Comparison of ENCODE assay signal across 12 cellular contexts in genomic region chr4:186701273-186701672, GRCh38. TPM values are rescaled to one million over a fixed set of nuclear protein-coding genes. Genes with fewer than 3 reads are reported as not detected.
A peak's percentile ranks its signal among the peaks of the same experiment; 100 is the strongest.
DNase-seq lines count a peak whose midpoint lies in the region; ATAC-seq and TF ChIP-seq lines count a peak whose summit lies in the region.
"Had no signal": no experiment of that assay in that cellular context is flagged by ENCODE, and none has a peak within 500 bp of the region (broad histone marks: within the 10 kb centered on the region; RNA-seq: fewer than 3 reads in every experiment).

No MANE protein-coding gene starts in this region.

- ATAC-seq in stimulated activated effector memory CD8-positive, alpha-beta T cell treated with anti-CD3 and anti-CD28 coated beads, Interleukin-12 subunit alpha, Interleukin-12 subunit beta, amount 100 ng/mL, for 72 hours: no peak

- H4K8ac ChIP-seq in mesendoderm (ENCODE audit: low read depth, low read length): no peak overlapping the region

- TF ChIP-seq POLR2A in tibial nerve (IDR thresholded peaks at IDR 0.05): no peak

- DNase-seq in DMS 273 (lab: John Stamatoyannopoulos, UW; ENCODE audit: unreplicated experiment) (peak; percentile 13), DMS 273 treated with DMSO at 0.1 percent for 48 hours (lab: John Stamatoyannopoulos, UW) (no peak), epidermal melanocyte (ENCODE audit: insufficient read length, low spot score) (peak; percentile 89), mesendoderm (peak; percentile 85), tibial nerve (ENCODE audit: low spot score in 2 of 2) (peak; percentile 32 to 39), DMS79 treated with DMSO at 0.1 percent for 48 hours (lab: John Stamatoyannopoulos, UW) (no peak)
- no peak for DNase-seq in CD8-positive, alpha-beta memory T cell
- no peak for DNase-seq in stimulated activated effector memory CD8-positive, alpha-beta T cell treated with anti-CD3 and anti-CD28 coated beads, Interleukin-12 subunit alpha, Interleukin-12 subunit beta, amount 100 ng/mL, for 72 hours (ENCODE audit: low spot score in 2 of 2)
- DNase-seq: T-helper 2 cell had no signal

- H2AK5ac ChIP-seq in mesendoderm (ENCODE audit: low read length): no peak overlapping the region

- H3K79me1 ChIP-seq in mesendoderm (ENCODE audit: low read length): peaks cover 17% of the 10 kb centered on the region

- no peak overlapping the region for H3K27ac Mint-ChIP-seq in CD8-positive, alpha-beta memory T cell
- no peak overlapping the region for H3K27ac Mint-ChIP-seq in stimulated activated effector memory CD8-positive, alpha-beta T cell treated with anti-CD3 and anti-CD28 coated beads, Interleukin-12 subunit alpha, Interleukin-12 subunit beta, amount 100 ng/mL, for 72 hours

- H3K4me1 ChIP-seq in mesendoderm (ENCODE audit: control insufficient read depth, low read depth, low read length) (peaks cover 6% of the 10 kb centered on the region), tibial nerve (peaks cover 0 to 61% (median 19%) of the 10 kb centered on the region in 4 donors)
- H3K4me1 ChIP-seq in CD8-positive, alpha-beta memory T cell (ENCODE audit: insufficient read depth, low read length): no peaks in the 10 kb centered on the region
- H3K4me1 ChIP-seq: psoas muscle had no signal

- H2BK15ac ChIP-seq in mesendoderm (replicated peaks; ENCODE audit: low read depth): no peak overlapping the region

- H3K9me3 ChIP-seq in tibial nerve: peaks cover 0 to 6% (median 0%) of the 10 kb centered on the region in 4 donors
- H3K9me3 ChIP-seq in CD8-positive, alpha-beta memory T cell (ENCODE audit: low read length): no peaks in the 10 kb centered on the region
- H3K9me3 ChIP-seq: psoas muscle had no signal

- H3K56ac ChIP-seq in mesendoderm (ENCODE audit: low read length): peak overlapping the region; percentile 31

- H3K23ac ChIP-seq in mesendoderm (ENCODE audit: low read length): no peak overlapping the region

- H3K18ac ChIP-seq in mesendoderm (ENCODE audit: low read length): no peak overlapping the region

- peak overlapping the region; percentile 10 for H3K4me2 ChIP-seq in mesendoderm (ENCODE audit: low read length)

- peaks cover 0 to 14% (median 2%) of the 10 kb centered on the region in 5 donors for H3K9me3 Mint-ChIP-seq in CD8-positive, alpha-beta memory T cell
- H3K9me3 Mint-ChIP-seq in stimulated activated effector memory CD8-positive, alpha-beta T cell treated with anti-CD3 and anti-CD28 coated beads, Interleukin-12 subunit alpha, Interleukin-12 subunit beta, amount 100 ng/mL, for 72 hours: peaks cover 6% of the 10 kb centered on the region

- H3K9ac ChIP-seq in mesendoderm (ENCODE audit: low read length): peak overlapping the region; percentile 29

- CTCF ChIA-PET in CD8-positive, alpha-beta memory T cell (lab: Charles Lee): interaction anchor here (1.1 kb wide), 1 partner anchor 14 kb away, joined by 3 read pairs; no protein-coding TSS in a partner anchor

- H3K27me3 ChIP-seq in mesendoderm (ENCODE audit: insufficient read depth, low read length, poor library complexity) (no peaks in the 10 kb centered on the region), tibial nerve (no peaks in the 10 kb centered on the region)
- no peaks in the 10 kb centered on the region for H3K27me3 ChIP-seq in CD8-positive, alpha-beta memory T cell (ENCODE audit: insufficient read depth, low read length, poor library complexity, severe bottlenecking)
- H3K27me3 ChIP-seq: brain microvascular endothelial cell had no signal

- H3K36me3 ChIP-seq in mesendoderm (ENCODE audit: control insufficient read depth, insufficient read depth, low read length): no peaks in the 10 kb centered on the region
- peaks cover 0 to 20% (median 0%) of the 10 kb centered on the region in 3 donors for H3K36me3 ChIP-seq in tibial nerve
- H3K36me3 ChIP-seq in CD8-positive, alpha-beta memory T cell (ENCODE audit: insufficient read depth, low read length): no peaks in the 10 kb centered on the region

- no peak overlapping the region for H3K4me3 Mint-ChIP-seq in CD8-positive, alpha-beta memory T cell
- H3K4me3 Mint-ChIP-seq in stimulated activated effector memory CD8-positive, alpha-beta T cell treated with anti-CD3 and anti-CD28 coated beads, Interleukin-12 subunit alpha, Interleukin-12 subunit beta, amount 100 ng/mL, for 72 hours: no peak overlapping the region

- POLR2A ChIA-PET in CD8-positive, alpha-beta memory T cell (lab: Charles Lee): no interaction called here

- no peaks in the 10 kb centered on the region for H3K27me3 Mint-ChIP-seq in CD8-positive, alpha-beta memory T cell

- H3K79me2 ChIP-seq in mesendoderm (ENCODE audit: control insufficient read depth, insufficient read depth, low read length): peaks cover 57% of the 10 kb centered on the region

- TF ChIP-seq CTCF in tibial nerve (IDR thresholded peaks at IDR 0.05): no peak

- no peak overlapping the region for H2BK5ac ChIP-seq in mesendoderm (ENCODE audit: low read length)

- peaks cover 0 to 1% (median 0%) of the 10 kb centered on the region in 3 donors for H3K36me3 Mint-ChIP-seq in CD8-positive, alpha-beta memory T cell
- H3K36me3 Mint-ChIP-seq in stimulated activated effector memory CD8-positive, alpha-beta T cell treated with anti-CD3 and anti-CD28 coated beads, Interleukin-12 subunit alpha, Interleukin-12 subunit beta, amount 100 ng/mL, for 72 hours: no peaks in the 10 kb centered on the region

- no peak overlapping the region for H3K4me3 ChIP-seq in mesendoderm (ENCODE audit: low read length)
- H3K4me3 ChIP-seq in tibial nerve: peak overlapping the region; percentile 12 to 34 (median 18)
- no peak overlapping the region for H3K4me3 ChIP-seq in CD8-positive, alpha-beta memory T cell (ENCODE audit: low read length)
- H3K4me3 ChIP-seq: psoas muscle had no signal

- no peaks in the 10 kb centered on the region for H3K4me1 Mint-ChIP-seq in CD8-positive, alpha-beta memory T cell
- no peaks in the 10 kb centered on the region for H3K4me1 Mint-ChIP-seq in stimulated activated effector memory CD8-positive, alpha-beta T cell treated with anti-CD3 and anti-CD28 coated beads, Interleukin-12 subunit alpha, Interleukin-12 subunit beta, amount 100 ng/mL, for 72 hours

- H4K5ac ChIP-seq in mesendoderm (ENCODE audit: low read length): no peak overlapping the region

- no peak overlapping the region for H2BK120ac ChIP-seq in mesendoderm (ENCODE audit: low read depth, low read length)

- H3K27ac ChIP-seq in mesendoderm (ENCODE audit: low read depth, low read length) (peak overlapping the region; percentile 44), tibial nerve (peak overlapping the region; percentile 79 to 94 (median 92))
- no peak overlapping the region for H3K27ac ChIP-seq in CD8-positive, alpha-beta memory T cell (ENCODE audit: low read depth, low read length)
- H3K27ac ChIP-seq: 22Rv1, brain microvascular endothelial cell had no signal

- no peak overlapping the region for H3K4ac ChIP-seq in mesendoderm (ENCODE audit: low read depth, low read length)

- no CpG with 5 or more reads among the region's 5 CpGs for WGBS in mesendoderm (ENCODE audit: extremely low coverage, insufficient coverage, low lambda C conversion rate)
- WGBS in tibial nerve, 2 donors: 2 to 16% methylated on average over 5 of the region's 5 CpGs

- TF ChIP-seq EP300 in tibial nerve (IDR thresholded peaks at IDR 0.05): no peak

RNA-seq across cellular contexts. Expression of gene FAT1, which starts 22.4 kb away (rescaled TPM):
- 32.3 TPM for polyA plus RNA-seq in mesendoderm (2013, experiment 1 of 2)
- polyA plus RNA-seq in mesendoderm (2013, experiment 2 of 2): 29.4 TPM
- total RNA-seq in tibial nerve: 100 to 1,000 TPM in 1 of 4 donors, 10 to 100 TPM in 3; 85.2 to 119 (median 91.6) TPM
- not detected for total RNA-seq in CD8-positive, alpha-beta memory T cell
- polyA plus RNA-seq in CD8-positive, alpha-beta memory T cell: not detected

Comparison
In these comparisons a context has a peak if more than half of its experiments do, and no peak if none do; other contexts are left out.
1. DNase-seq: peak in DMS 273 (single experiment), epidermal melanocyte (single experiment), mesendoderm (single experiment) and tibial nerve (2 of 2); none in DMS 273 treated with DMSO at 0.1 percent for 48 hours (single experiment), CD8-positive, alpha-beta memory T cell (0 of 5), stimulated activated effector memory CD8-positive, alpha-beta T cell treated with anti-CD3 and anti-CD28 coated beads, Interleukin-12 subunit alpha, Interleukin-12 subunit beta, amount 100 ng/mL, for 72 hours (0 of 2) and DMS79 treated with DMSO at 0.1 percent for 48 hours (single experiment).
2. H3K4me3 ChIP-seq: peak in tibial nerve (4 of 4); none in mesendoderm (single experiment) and CD8-positive, alpha-beta memory T cell (single experiment).
3. RNA of gene FAT1, which starts 22.4 kb away (total RNA-seq): 85.2 to 119 TPM in tibial nerve; not detected in CD8-positive, alpha-beta memory T cell; every median in the first group is over 10 times any median in the second.